Comparison of ENCODE assay signal across 11 cellular contexts in genomic region chr1:29202053-29202452, GRCh38. TPM values are rescaled to one million over a fixed set of nuclear protein-coding genes. Genes with fewer than 3 reads are reported as not detected.
A peak's percentile ranks its signal among the peaks of the same experiment; 100 is the strongest.
DNase-seq lines count a peak whose midpoint lies in the region; ATAC-seq and TF ChIP-seq lines count a peak whose summit lies in the region.
"Had no signal": no experiment of that assay in that cellular context is flagged by ENCODE, and none has a peak within 500 bp of the region (broad histone marks: within the 10 kb centered on the region; RNA-seq: fewer than 3 reads in every experiment).

No MANE protein-coding gene starts in this region.

- H3K36me3 ChIP-seq in osteoblast (ENCODE audit: insufficient read depth, low read length): peaks cover 38% of the 10 kb centered on the region

- H3K9me3 ChIP-seq in osteoblast (ENCODE audit: low read depth, low read length): no peaks in the 10 kb centered on the region

- intact Hi-C loops in dendritic cell treated with granulocyte-macrophage colony-stimulating factor and Interleukin-4, amounts not matched to agents 40 ng/mL and 50 ng/mL, for 4 days (cut with micrococcal nuclease): loop anchor here (1.0 to 2.0 kb wide), 3 partner anchors 21 to 320 kb away; partner anchors contain the start of gene SRSF4

- H3K4me1 ChIP-seq in osteoblast (ENCODE audit: insufficient read depth, low read length): peaks cover 12% of the 10 kb centered on the region

- H3K27me3 ChIP-seq in osteoblast (ENCODE audit: insufficient read depth, low read length): no peaks in the 10 kb centered on the region

- H3K27ac ChIP-seq in osteoblast (ENCODE audit: low read depth, low read length): peak overlapping the region; percentile 67

- H3K9me3 Mint-ChIP-seq in dendritic cell treated with granulocyte-macrophage colony-stimulating factor and Interleukin-4, amounts not matched to agents 40 ng/mL and 50 ng/mL, for 4 days: no peaks in the 10 kb centered on the region
- H3K9me3 Mint-ChIP-seq: CD4-positive, alpha-beta T cell had no signal

- no peak overlapping the region for H3K4me3 ChIP-seq in AG10803 (ENCODE audit: low read length)
- no peak overlapping the region for H3K4me3 ChIP-seq in osteoblast (ENCODE audit: insufficient read depth, low read length)

- peaks cover 24% of the 10 kb centered on the region for H3K4me1 Mint-ChIP-seq in dendritic cell treated with granulocyte-macrophage colony-stimulating factor and Interleukin-4, amounts not matched to agents 40 ng/mL and 50 ng/mL, for 4 days (ENCODE audit: low read depth)

- no peak for ATAC-seq in GM21723 (IDR thresholded peaks at IDR 0.05; ENCODE audit: unreplicated experiment)
- no peak for ATAC-seq in HG03460 (IDR thresholded peaks at IDR 0.05; ENCODE audit: unreplicated experiment)
- ATAC-seq in GM21390 (IDR thresholded peaks at IDR 0.05; ENCODE audit: unreplicated experiment): no peak

- H3K4me3 Mint-ChIP-seq in dendritic cell treated with granulocyte-macrophage colony-stimulating factor and Interleukin-4, amounts not matched to agents 40 ng/mL and 50 ng/mL, for 4 days: no peak overlapping the region
- H3K4me3 Mint-ChIP-seq: CD4-positive, alpha-beta T cell had no signal

- peak overlapping the region; percentile 90 for H3K27ac Mint-ChIP-seq in dendritic cell treated with granulocyte-macrophage colony-stimulating factor and Interleukin-4, amounts not matched to agents 40 ng/mL and 50 ng/mL, for 4 days
- H3K27ac Mint-ChIP-seq: CD4-positive, alpha-beta T cell had no signal

- H3K36me3 Mint-ChIP-seq in dendritic cell treated with granulocyte-macrophage colony-stimulating factor and Interleukin-4, amounts not matched to agents 40 ng/mL and 50 ng/mL, for 4 days (ENCODE audit: low read depth): peaks cover 61% of the 10 kb centered on the region

- TF ChIP-seq CTCF in AG10803 (conservative IDR thresholded peaks at IDR 0.05; ENCODE audit: low read length) (no peak), osteoblast (IDR thresholded peaks at IDR 0.05; ENCODE audit: extremely low read depth, low read depth, low read length) (no peak)

- no peaks in the 10 kb centered on the region for H4K20me1 ChIP-seq in osteoblast (ENCODE audit: insufficient read depth, low read length)

- H3K4me2 ChIP-seq in osteoblast (ENCODE audit: insufficient read depth, low read length): peak overlapping the region; percentile 22

- DNase-seq in AG10803 (ENCODE audit: low read depth): peak; percentile 10
- peak; percentile 6 for DNase-seq in NCI-H446 treated with DMSO at 0.1 percent for 48 hours (lab: John Stamatoyannopoulos, UW)
- DNase-seq in osteoblast (ENCODE audit: insufficient read length, low spot score, missing footprints): no peak
- no peak for DNase-seq in stimulated activated naive CD4-positive, alpha-beta T cell treated with Interleukin-2 at 50 U/mL for 16 hours (lab: John Stamatoyannopoulos, UW)
- DNase-seq: activated CD4-positive, alpha-beta T cell treated with anti-CD3 and anti-CD28 coated beads for 4 hours; CD4-positive, alpha-beta T cell; central memory CD4-positive, alpha-beta T cell had no signal

- H2AFZ ChIP-seq in osteoblast (ENCODE audit: low read length): peak overlapping the region; percentile 75

- no peaks in the 10 kb centered on the region for H3K79me2 ChIP-seq in osteoblast (ENCODE audit: insufficient read depth, low read length)

- H3K27me3 Mint-ChIP-seq in dendritic cell treated with granulocyte-macrophage colony-stimulating factor and Interleukin-4, amounts not matched to agents 40 ng/mL and 50 ng/mL, for 4 days: no peaks in the 10 kb centered on the region
- H3K27me3 Mint-ChIP-seq: CD4-positive, alpha-beta T cell had no signal

RNA-seq across cellular contexts. Expression of gene SRSF4, which starts 20.4 kb away (rescaled TPM):
- total RNA-seq in osteoblast: 27.9 and 30.4 TPM in 2 replicates

RNA-seq across cellular contexts. Expression of gene MECR, which starts 28.7 kb away (rescaled TPM):
- total RNA-seq in osteoblast: 23.5 and 25.6 TPM in 2 replicates

RNA-seq across cellular contexts. Expression of gene PTPRU, which starts 34.3 kb away (rescaled TPM):
- 9.4 and 16.2 TPM in 2 replicates for total RNA-seq in osteoblast

Comparison
In these comparisons a context has a peak if more than half of its experiments do, and no peak if none do; other contexts are left out.
1. DNase-seq: peak in AG10803 (single experiment) and NCI-H446 treated with DMSO at 0.1 percent for 48 hours (single experiment); none in osteoblast (single experiment) and stimulated activated naive CD4-positive, alpha-beta T cell treated with Interleukin-2 at 50 U/mL for 16 hours (single experiment).